ENCODE assay signal across 23 cellular contexts in genomic region chr10:128568041-128568440, GRCh38.
"Had no signal": no experiment of that assay in that cellular context is flagged by ENCODE, and none has a peak within 500 bp of the region (broad histone marks: within the 10 kb centered on the region; RNA-seq: fewer than 3 reads in every experiment).

No MANE protein-coding gene starts in this region.

- H3K27me3 Mint-ChIP-seq: activated CD8-positive, alpha-beta memory T cell treated with anti-CD3 and anti-CD28 coated beads, Interleukin-2, amount 10 ng/mL, durations not matched to agents 7 days and 5 days; activated T-helper 17 cell treated with anti-CD3 and anti-CD28 coated beads, Interleukin-2, amount 50 U/mL, for 72 hours had no signal

- H3K36me3 Mint-ChIP-seq: activated CD8-positive, alpha-beta memory T cell treated with anti-CD3 and anti-CD28 coated beads, Interleukin-2, amount 10 ng/mL, durations not matched to agents 7 days and 5 days; activated naive CD8-positive, alpha-beta T cell treated with anti-CD3 and anti-CD28 coated beads for 36 hours had no signal

- H3K27ac Mint-ChIP-seq: activated CD8-positive, alpha-beta memory T cell treated with anti-CD3 and anti-CD28 coated beads, Interleukin-2, amount 10 ng/mL, durations not matched to agents 7 days and 5 days; activated naive CD4-positive, alpha-beta T cell treated with anti-CD3 and anti-CD28 coated beads for 36 hours; activated naive CD8-positive, alpha-beta T cell treated with anti-CD3 and anti-CD28 coated beads for 36 hours; activated T-helper 17 cell treated with anti-CD3 and anti-CD28 coated beads, Interleukin-2, amount 50 U/mL, for 72 hours; T-helper 1 cell treated with Interleukin-12 subunit alpha and Interleukin-12 subunit beta and Interleukin-4 antibody, amounts not matched to agents 30 μg/mL and 1 μg/mL, for 36 hours had no signal

- H3K36me3 ChIP-seq: MG63, SJSA1 had no signal

- H3K9me3 Mint-ChIP-seq: activated naive CD4-positive, alpha-beta T cell treated with anti-CD3 and anti-CD28 coated beads for 36 hours; T-helper 1 cell treated with Interleukin-12 subunit alpha and Interleukin-12 subunit beta and Interleukin-4 antibody, amounts not matched to agents 30 μg/mL and 1 μg/mL, for 36 hours had no signal

- H3K27me3 ChIP-seq: MG63, SJSA1 had no signal

- H3K4me3 ChIP-seq: MG63, SJSA1 had no signal

- H3K4me1 ChIP-seq: SJSA1 had no signal

- H3K4me1 Mint-ChIP-seq: activated CD8-positive, alpha-beta memory T cell treated with anti-CD3 and anti-CD28 coated beads, Interleukin-2, amount 10 ng/mL, durations not matched to agents 7 days and 5 days; activated naive CD8-positive, alpha-beta T cell treated with anti-CD3 and anti-CD28 coated beads for 36 hours; activated T-helper 17 cell treated with anti-CD3 and anti-CD28 coated beads, Interleukin-2, amount 50 U/mL, for 72 hours had no signal

- H3K4me3 Mint-ChIP-seq: activated CD8-positive, alpha-beta memory T cell treated with anti-CD3 and anti-CD28 coated beads, Interleukin-2, amount 10 ng/mL, durations not matched to agents 7 days and 5 days; activated naive CD4-positive, alpha-beta T cell treated with anti-CD3 and anti-CD28 coated beads for 36 hours; activated naive CD8-positive, alpha-beta T cell treated with anti-CD3 and anti-CD28 coated beads for 36 hours; activated T-helper 17 cell treated with anti-CD3 and anti-CD28 coated beads, Interleukin-2, amount 50 U/mL, for 72 hours; T-helper 1 cell treated with Interleukin-12 subunit alpha and Interleukin-12 subunit beta and Interleukin-4 antibody, amounts not matched to agents 30 μg/mL and 1 μg/mL, for 36 hours had no signal

- ATAC-seq: activated CD4-positive, CD25-positive, alpha-beta regulatory T cell treated with anti-CD3 and anti-CD28 coated beads, Interleukin-2, amount 50 U/mL, for 24 hours; activated CD8-positive, alpha-beta memory T cell treated with anti-CD3 and anti-CD28 coated beads, Interleukin-2, amount 10 ng/mL, durations not matched to agents 7 days and 5 days; activated T-helper 17 cell treated with anti-CD3 and anti-CD28 coated beads, Interleukin-2, amount 50 U/mL, for 72 hours; SK-N-SH treated with all-trans-retinoic acid at 6 μM for 48 hours had no signal

- H3K27ac ChIP-seq: SJSA1 had no signal

- DNase-seq: activated CD4-positive, alpha-beta T cell treated with anti-CD3 and anti-CD28 coated beads for 4 hours; activated CD8-positive, alpha-beta memory T cell treated with anti-CD3 and anti-CD28 coated beads, Interleukin-2, amount 10 ng/mL, durations not matched to agents 7 days and 5 days; activated gamma-delta T cell; activated naive CD4-positive, alpha-beta T cell treated with anti-CD3 and anti-CD28 coated beads for 36 hours; activated naive CD8-positive, alpha-beta T cell treated with anti-CD3 and anti-CD28 coated beads for 36 hours; activated T-cell treated with anti-CD3 and anti-CD28 coated beads, Interleukin-2, amount 50 U/mL, for 48 hours; MG63; MV-4-11; NCI-H1092 treated with DMSO at 0.1 percent for 48 hours; NCI-H1417 treated with DMSO at 0.1 percent for 48 hours; NCI-H2029; NCI-H2107; NCI-H2171 treated with DMSO at 0.1 percent for 48 hours; NCI-H226; NCI-H526; NCI-H82; RPMI8226; SW 1271 had no signal

- H3K9me3 ChIP-seq: MG63 had no signal
